18 cellular contexts compared by ENCODE assay signal in genomic region chr11:65287601-65288000, GRCh38.
"Had no signal": no experiment of that assay in that cellular context is flagged by ENCODE, and none has a peak within 500 bp of the region (broad histone marks: within the 10 kb centered on the region; RNA-seq: fewer than 3 reads in every experiment).

No MANE protein-coding gene starts in this region.

- H3K9me3 Mint-ChIP-seq: activated CD4-positive, alpha-beta T cell treated with anti-CD3 and anti-CD28 coated beads, Interleukin-2, amount 10 ng/mL, durations not matched to agents 7 days and 5 days; activated CD8-positive, alpha-beta T cell treated with anti-CD3 and anti-CD28 coated beads for 36 hours; activated naive CD4-positive, alpha-beta T cell treated with anti-CD3 and anti-CD28 coated beads, Interleukin-2, amount 50 U/mL, for 24 hours; stimulated activated naive B cell treated with anti-CD40 and anti-IgM and Interleukin-4, amounts not matched to agents 10 μg/mL and 1 μg/mL and 100 μg/mL, for 72 hours had no signal

- H3K27ac Mint-ChIP-seq: activated CD4-positive, alpha-beta T cell treated with anti-CD3 and anti-CD28 coated beads, Interleukin-2, amount 10 ng/mL, durations not matched to agents 7 days and 5 days; activated CD8-positive, alpha-beta memory T cell treated with anti-CD3 and anti-CD28 coated beads, Interleukin-2, amount 10 ng/mL, durations not matched to agents 7 days and 5 days; activated CD8-positive, alpha-beta T cell treated with anti-CD3 and anti-CD28 coated beads for 36 hours; activated naive CD4-positive, alpha-beta T cell treated with anti-CD3 and anti-CD28 coated beads, Interleukin-2, amount 50 U/mL, for 24 hours; stimulated activated naive B cell treated with anti-CD40 and anti-IgM and Interleukin-4, amounts not matched to agents 10 μg/mL and 1 μg/mL and 100 μg/mL, for 72 hours had no signal

- H3K4me3 ChIP-seq: body of pancreas, cardiac muscle cell, mucosa of descending colon, thoracic aorta, upper lobe of left lung had no signal

- H3K9me3 ChIP-seq: body of pancreas, mucosa of descending colon, thoracic aorta, upper lobe of left lung had no signal

- H3K27me3 ChIP-seq: body of pancreas, upper lobe of left lung had no signal

- H3K4me3 Mint-ChIP-seq: activated CD4-positive, alpha-beta T cell treated with anti-CD3 and anti-CD28 coated beads, Interleukin-2, amount 10 ng/mL, durations not matched to agents 7 days and 5 days; activated CD8-positive, alpha-beta memory T cell treated with anti-CD3 and anti-CD28 coated beads, Interleukin-2, amount 10 ng/mL, durations not matched to agents 7 days and 5 days; activated CD8-positive, alpha-beta T cell treated with anti-CD3 and anti-CD28 coated beads for 36 hours; activated naive CD4-positive, alpha-beta T cell treated with anti-CD3 and anti-CD28 coated beads, Interleukin-2, amount 50 U/mL, for 24 hours; stimulated activated naive B cell treated with anti-CD40 and anti-IgM and Interleukin-4, amounts not matched to agents 10 μg/mL and 1 μg/mL and 100 μg/mL, for 72 hours had no signal

- H3K4me1 Mint-ChIP-seq: activated naive CD4-positive, alpha-beta T cell treated with anti-CD3 and anti-CD28 coated beads, Interleukin-2, amount 50 U/mL, for 24 hours had no signal

- DNase-seq: activated CD4-positive, alpha-beta T cell treated with anti-CD3 and anti-CD28 coated beads, Interleukin-2, amount 10 ng/mL, durations not matched to agents 7 days and 5 days; activated CD8-positive, alpha-beta memory T cell treated with anti-CD3 and anti-CD28 coated beads, Interleukin-2, amount 10 ng/mL, durations not matched to agents 7 days and 5 days; activated CD8-positive, alpha-beta T cell treated with anti-CD3 and anti-CD28 coated beads for 36 hours; activated gamma-delta T cell treated with Interleukin-2 at 50 U/mL for 16 hours; activated T-cell treated with anti-CD3 and anti-CD28 coated beads for 4 hours; anterior cingulate cortex; body of pancreas; cortex of kidney; left colon; mesendoderm; mucosa of descending colon; small intestine; stimulated activated CD4-positive, alpha-beta T cell treated with anti-CD3 and anti-CD28 coated beads, Interleukin-2, amount 100 ng/mL, for 24 hours; stimulated activated naive B cell treated with anti-CD40 and anti-IgM and Interleukin-4, amounts not matched to agents 10 μg/mL and 1 μg/mL and 100 μg/mL, for 72 hours; upper lobe of left lung had no signal

- H3K27ac ChIP-seq: body of pancreas, cardiac muscle cell, thoracic aorta had no signal

- H3K27me3 Mint-ChIP-seq: activated CD4-positive, alpha-beta T cell treated with anti-CD3 and anti-CD28 coated beads, Interleukin-2, amount 10 ng/mL, durations not matched to agents 7 days and 5 days; activated CD8-positive, alpha-beta memory T cell treated with anti-CD3 and anti-CD28 coated beads, Interleukin-2, amount 10 ng/mL, durations not matched to agents 7 days and 5 days; activated CD8-positive, alpha-beta T cell treated with anti-CD3 and anti-CD28 coated beads for 36 hours; activated naive CD4-positive, alpha-beta T cell treated with anti-CD3 and anti-CD28 coated beads, Interleukin-2, amount 50 U/mL, for 24 hours; stimulated activated naive B cell treated with anti-CD40 and anti-IgM and Interleukin-4, amounts not matched to agents 10 μg/mL and 1 μg/mL and 100 μg/mL, for 72 hours had no signal
